Comparison of ENCODE assay signal across 8 cellular contexts in genomic region chr7:103280803-103281155, GRCh38. TPM values are rescaled to one million over a fixed set of nuclear protein-coding genes. Genes with fewer than 3 reads are reported as not detected.
DNase-seq lines count a peak whose midpoint lies in the region; ATAC-seq and TF ChIP-seq lines count a peak whose summit lies in the region.
"Not testable (repeated sequence)": the region's sequence is repeated elsewhere in the genome, so short reads cannot be mapped to it uniquely, and the experiment has no call there.

No MANE protein-coding gene starts in this region.

- H3K4me2 ChIP-seq in KMS-11: peak overlapping the region; percentile 95

- H3K9ac ChIP-seq in KMS-11: peak overlapping the region; percentile 93

- H3K9me3 ChIP-seq in Caco-2; WERI-Rb-1 (ENCODE audit: severe bottlenecking); cardiac muscle cell (ENCODE audit: low read depth): not testable (repeated sequence)

- H3K27ac Mint-ChIP-seq in Caco-2 (ENCODE audit: unreplicated experiment): not testable (repeated sequence)
- H3K27ac Mint-ChIP-seq in brain: peak overlapping the region; percentile 57 to 99 (median 98)
- H3K27ac Mint-ChIP-seq in natural killer cell treated with Interleukin-12 subunit alpha and Interleukin-12 subunit beta and Interleukin-15 and Interleukin-18, amount 100 ng/mL, for 72 hours: peak overlapping the region; percentile 80 to 82
- peak overlapping the region; percentile 98 for H3K27ac Mint-ChIP-seq in stimulated activated naive B cell treated with anti-CD40 and anti-IgM and Interleukin-4, amounts not matched to agents 10 μg/mL and 1 μg/mL and 100 μg/mL, for 72 hours

- intact Hi-C loops in Caco-2 (cut with micrococcal nuclease; ENCODE audit: unreplicated experiment): not testable (repeated sequence)

- not testable (repeated sequence) for BruUV-seq in Caco-2 (replicated peaks; lab: Mats Ljungman, UMichigan)

- H2AFZ ChIP-seq in KMS-11 (ENCODE audit: low read depth): peak overlapping the region; percentile 100

- not testable (repeated sequence) for H4K20me1 ChIP-seq in KMS-11 (ENCODE audit: insufficient read depth)

- CTCF ChIA-PET in Caco-2 (lab: Charles Lee): not testable (repeated sequence)

- peak overlapping the region; percentile 64; the same call in 1 of the 2 replicates for H3K27ac ChIP-seq in KMS-11
- not testable (repeated sequence) for H3K27ac ChIP-seq in WERI-Rb-1, cardiac muscle cell

- not testable (repeated sequence) for H3K27me3 ChIP-seq in Caco-2 (replicated peaks; ENCODE audit: control insufficient read depth, insufficient read depth, low read length); KMS-11 (ENCODE audit: insufficient read depth, low read depth); WERI-Rb-1 (ENCODE audit: insufficient read depth, low read depth, severe bottlenecking); cardiac muscle cell

- not testable (repeated sequence) for H3K4me1 ChIP-seq in Caco-2; cardiac muscle cell (ENCODE audit: low read depth)
- H3K4me1 ChIP-seq in KMS-11 (ENCODE audit: low read depth, poor library complexity, severe bottlenecking): peaks cover 37% of the 10 kb centered on the region

- H3K36me3 ChIP-seq in Caco-2 (ENCODE audit: control insufficient read depth, insufficient read depth, low read length); KMS-11 (ENCODE audit: insufficient read depth); WERI-Rb-1; cardiac muscle cell: not testable (repeated sequence)

- H3K36me3 Mint-ChIP-seq in Caco-2 (ENCODE audit: insufficient read depth, unreplicated experiment); brain; natural killer cell treated with Interleukin-12 subunit alpha and Interleukin-12 subunit beta and Interleukin-15 and Interleukin-18, amount 100 ng/mL, for 72 hours; stimulated activated naive B cell treated with anti-CD40 and anti-IgM and Interleukin-4, amounts not matched to agents 10 μg/mL and 1 μg/mL and 100 μg/mL, for 72 hours: not testable (repeated sequence)

- not testable (repeated sequence) for DNase-seq in Caco-2; natural killer cell treated with Interleukin-12 subunit alpha and Interleukin-12 subunit beta and Interleukin-15 and Interleukin-18, amount 100 ng/mL, for 72 hours (ENCODE audit: low spot score); stimulated activated naive B cell treated with anti-CD40 and anti-IgM and Interleukin-4, amounts not matched to agents 10 μg/mL and 1 μg/mL and 100 μg/mL, for 72 hours
- DNase-seq in WERI-Rb-1 (peak; percentile 22), cardiac muscle cell (ENCODE audit: low read depth in 1 of 2, low spot score in 1 of 2) (peak; percentile 10 to 11)

- not testable (repeated sequence) for H3K4me1 Mint-ChIP-seq in Caco-2 (ENCODE audit: low read depth, unreplicated experiment)
- peaks cover 27% of the 10 kb centered on the region for H3K4me1 Mint-ChIP-seq in brain
- H3K4me1 Mint-ChIP-seq in natural killer cell treated with Interleukin-12 subunit alpha and Interleukin-12 subunit beta and Interleukin-15 and Interleukin-18, amount 100 ng/mL, for 72 hours (ENCODE audit: low read depth in 2 of 2): peaks cover 18 to 22% of the 10 kb centered on the region in 2 donors
- peaks cover 12 to 26% of the 10 kb centered on the region in 2 donors for H3K4me1 Mint-ChIP-seq in stimulated activated naive B cell treated with anti-CD40 and anti-IgM and Interleukin-4, amounts not matched to agents 10 μg/mL and 1 μg/mL and 100 μg/mL, for 72 hours

- H3K27me3 Mint-ChIP-seq in Caco-2 (ENCODE audit: insufficient read depth, unreplicated experiment); natural killer cell treated with Interleukin-12 subunit alpha and Interleukin-12 subunit beta and Interleukin-15 and Interleukin-18, amount 100 ng/mL, for 72 hours; stimulated activated naive B cell treated with anti-CD40 and anti-IgM and Interleukin-4, amounts not matched to agents 10 μg/mL and 1 μg/mL and 100 μg/mL, for 72 hours: not testable (repeated sequence)
- peaks cover 11% of the 10 kb centered on the region for H3K27me3 Mint-ChIP-seq in brain

- H3K4me3 Mint-ChIP-seq in Caco-2 (ENCODE audit: unreplicated experiment) (peak overlapping the region; percentile 80), brain (peak overlapping the region; percentile 86 to 92 (median 91))
- peak overlapping the region; percentile 89 for H3K4me3 Mint-ChIP-seq in natural killer cell treated with Interleukin-12 subunit alpha and Interleukin-12 subunit beta and Interleukin-15 and Interleukin-18, amount 100 ng/mL, for 72 hours
- H3K4me3 Mint-ChIP-seq in stimulated activated naive B cell treated with anti-CD40 and anti-IgM and Interleukin-4, amounts not matched to agents 10 μg/mL and 1 μg/mL and 100 μg/mL, for 72 hours: peak overlapping the region; percentile 91 to 100

- peak; percentile 7 for ATAC-seq in GM21786 (IDR thresholded peaks at IDR 0.05; ENCODE audit: unreplicated experiment)
- peak in 1 of 2 donors; percentile 15 for ATAC-seq in natural killer cell treated with Interleukin-12 subunit alpha and Interleukin-12 subunit beta and Interleukin-15 and Interleukin-18, amount 100 ng/mL, for 72 hours
- peak; percentile 33 to 37 for ATAC-seq in stimulated activated naive B cell treated with anti-CD40 and anti-IgM and Interleukin-4, amounts not matched to agents 10 μg/mL and 1 μg/mL and 100 μg/mL, for 72 hours (replicated peaks)

- TF ChIP-seq CTCF in Caco-2 (IDR thresholded peaks at IDR 0.05; ENCODE audit: insufficient read depth in 1 of 2, low read depth in 1 of 2, low read length in 1 of 2, severe bottlenecking in 1 of 2, unreplicated experiment in 1 of 2); KMS-11 (conservative IDR thresholded peaks at IDR 0.05; ENCODE audit: low read depth, low read length); WERI-Rb-1 (IDR thresholded peaks at IDR 0.05; ENCODE audit: low read depth, low read length); brain (conservative IDR thresholded peaks at IDR 0.05); cardiac muscle cell (IDR thresholded peaks at IDR 0.05; ENCODE audit: low read depth, low read length): not testable (repeated sequence)

- H3K79me2 ChIP-seq in KMS-11 (ENCODE audit: insufficient read depth, low read depth): not testable (repeated sequence)

- peak overlapping the region; percentile 44 for H3K4me3 ChIP-seq in Caco-2 (ENCODE audit: low read depth, low read length)
- not testable (repeated sequence) for H3K4me3 ChIP-seq in KMS-11 (IDR thresholded peaks at IDR 0.05; ENCODE audit: insufficient read depth, low read depth, low read length)
- H3K4me3 ChIP-seq in WERI-Rb-1 (ENCODE audit: low read depth, low read length): peak overlapping the region; percentile 85
- H3K4me3 ChIP-seq in cardiac muscle cell: peak overlapping the region; percentile 50

- POLR2A ChIA-PET in Caco-2 (lab: Charles Lee): not testable (repeated sequence)

- H3K9me3 Mint-ChIP-seq in Caco-2 (ENCODE audit: unreplicated experiment); brain; natural killer cell treated with Interleukin-12 subunit alpha and Interleukin-12 subunit beta and Interleukin-15 and Interleukin-18, amount 100 ng/mL, for 72 hours; stimulated activated naive B cell treated with anti-CD40 and anti-IgM and Interleukin-4, amounts not matched to agents 10 μg/mL and 1 μg/mL and 100 μg/mL, for 72 hours: not testable (repeated sequence)

RNA-seq across cellular contexts. Expression of gene PMPCB, which starts 16.5 kb away (rescaled TPM):
- total RNA-seq in Caco-2 (2022): 77.6 and 90.9 TPM in 2 replicates
- 48.6 TPM for polyA plus RNA-seq in brain (ENCODE audit: insufficient read depth, low read depth, low replicate concordance)
- 67.4 and 76.4 TPM in 2 replicates for total RNA-seq in cardiac muscle cell
- 92.2 and 102 TPM in 2 replicates for polyA plus RNA-seq in cardiac muscle cell
- 10 to 100 TPM; 55.6 to 62.9 TPM for total RNA-seq in natural killer cell treated with Interleukin-12 subunit alpha and Interleukin-12 subunit beta and Interleukin-15 and Interleukin-18, amount 100 ng/mL, for 72 hours
